10 cellular contexts compared by ENCODE assay signal in the genomic region with DNA sequence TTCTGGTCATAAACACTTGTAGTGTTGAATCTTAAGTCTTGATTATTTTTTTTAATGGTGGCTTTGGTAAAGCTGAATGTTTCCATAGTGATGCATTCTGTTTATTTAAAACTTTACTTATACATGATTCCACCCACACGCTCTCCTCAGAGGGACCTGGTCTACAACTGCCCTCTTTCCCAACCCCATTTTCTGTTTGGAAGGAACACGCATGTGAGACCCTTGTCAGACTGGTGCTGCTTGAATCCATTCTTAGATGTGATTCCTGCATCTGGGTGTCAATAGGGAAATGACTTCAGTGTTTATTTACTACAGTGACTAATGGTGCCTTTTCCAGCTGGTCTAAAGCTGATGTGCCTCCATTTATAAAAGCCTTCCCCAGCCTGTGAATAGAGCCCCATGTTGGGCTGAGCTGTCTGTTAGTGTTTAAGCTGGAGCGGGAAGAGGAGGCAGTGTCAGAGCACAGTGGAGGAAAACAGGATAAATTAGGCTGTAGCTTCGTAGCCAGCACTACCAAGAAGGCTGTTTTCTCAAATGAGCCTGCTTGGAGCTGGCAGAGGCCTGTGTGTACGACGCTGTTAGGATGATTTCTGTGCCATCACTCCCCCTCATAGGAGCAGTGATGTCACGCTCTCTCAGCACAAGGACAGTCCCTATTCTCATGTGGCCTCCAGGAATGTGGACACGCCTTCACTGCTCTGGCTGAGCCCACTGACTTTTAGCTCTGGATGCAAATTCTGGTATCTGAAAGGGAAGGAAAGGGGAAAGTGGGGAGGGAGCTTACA. TPM values are rescaled to one million over a fixed set of nuclear protein-coding genes. Genes with fewer than 3 reads are reported as not detected.
DNase-seq lines count a peak whose midpoint lies in the region; ATAC-seq, FAIRE-seq and TF ChIP-seq lines count a peak whose summit lies in the region.
"Had no signal": no experiment of that assay in that cellular context is flagged by ENCODE, and none has a peak within 500 bp of the region (broad histone marks: within the 10 kb centered on the region; RNA-seq: fewer than 3 reads in every experiment).

No MANE protein-coding gene starts in this region.

- peaks cover 6% of the 10 kb centered on the region; the same call in 1 of the 3 replicates for H3K36me3 Mint-ChIP-seq in GM23338 (ENCODE audit: low read depth)

- no peaks in the 10 kb centered on the region for H3K27me3 Mint-ChIP-seq in GM23338 (ENCODE audit: insufficient read depth, low read depth, poor library complexity)
- H3K27me3 Mint-ChIP-seq: memory B cell had no signal

- no peak for TF ChIP-seq POLR2A in sigmoid colon (IDR thresholded peaks at IDR 0.05)

- FAIRE-seq in D721Med (lab: Jason Lieb, UNC) = no peak

- H3K9me2 ChIP-seq in GM23338 (ENCODE audit: insufficient read depth) = no peaks in the 10 kb centered on the region

- H3K4me1 ChIP-seq in GM23338 (ENCODE audit: insufficient read depth) (peaks cover 25% of the 10 kb centered on the region; the same call in 1 of the 2 replicates), iPS-15b (ENCODE audit: control insufficient read depth, insufficient read depth, low read length) (peaks cover 28% of the 10 kb centered on the region), sigmoid colon (peaks cover 0 to 61% (median 47%) of the 10 kb centered on the region in 4 donors)

- 0 out of 2 replicates have a peak, but pooled peaks cover 3% of the 10 kb centered on the region for H3F3A ChIP-seq in GM23338 (replicated peaks; ENCODE audit: low read depth)

- no peaks in the 10 kb centered on the region for H3K9me3 ChIP-seq in iPS-15b (ENCODE audit: control insufficient read depth, insufficient read depth, low read length)
- H3K9me3 ChIP-seq in sigmoid colon = no peaks in the 10 kb centered on the region

- intact Hi-C loops in sigmoid colon (cut with DNase I) = no loop called here

- DNase-seq in GM23338 (ENCODE audit: low spot score) (no peak), brain microvascular endothelial cell (peak; percentile 73), sigmoid colon (peak; percentile 88), D721Med (ENCODE audit: insufficient read length, low spot score) (no peak)
- DNase-seq: NCI-H2029 treated with DMSO at 0.1 percent for 48 hours had no signal

- H3K79me2 ChIP-seq in GM23338 (replicated peaks; ENCODE audit: insufficient read depth) = no peaks in the 10 kb centered on the region

- ATAC-seq in GM23338 (peak; percentile 26), GM21360 (IDR thresholded peaks at IDR 0.05; ENCODE audit: unreplicated experiment) (no peak), GM21515 (IDR thresholded peaks at IDR 0.05; ENCODE audit: unreplicated experiment) (no peak), HG03457 (IDR thresholded peaks at IDR 0.05; ENCODE audit: unreplicated experiment) (no peak)

- TF ChIP-seq CTCF in GM23338 (conservative IDR thresholded peaks at IDR 0.05; ENCODE audit: low read depth in 2 of 2) (no peak), brain microvascular endothelial cell (IDR thresholded peaks at IDR 0.05; ENCODE audit: low read depth, low read length, missing control alignments) (no peak), sigmoid colon (IDR thresholded peaks at IDR 0.05) (no peak), D721Med (IDR thresholded peaks at IDR 0.05; ENCODE audit: insufficient read depth, missing control alignments) (no peak)

- no peak overlapping the region for H3K4me2 ChIP-seq in GM23338

- H3K4me1 Mint-ChIP-seq in GM23338 = peaks cover 41% of the 10 kb centered on the region
- H3K4me1 Mint-ChIP-seq: memory B cell had no signal

- H3K4me3 ChIP-seq in GM23338 (no peak overlapping the region), brain microvascular endothelial cell (ENCODE audit: low read depth, low read length) (no peak overlapping the region), iPS-15b (ENCODE audit: low read depth, low read length) (no peak overlapping the region), sigmoid colon (no peak overlapping the region)

- 71 to 79% methylated on average over 8 of the region's 8 CpGs for WGBS in sigmoid colon, 2 donors

- no peak overlapping the region for H3K4me3 Mint-ChIP-seq in GM23338
- H3K4me3 Mint-ChIP-seq: memory B cell had no signal

- H2AFZ ChIP-seq in GM23338 = no peak overlapping the region

- H3K9me3 Mint-ChIP-seq in GM23338 = no peaks in the 10 kb centered on the region
- H3K9me3 Mint-ChIP-seq: memory B cell had no signal

- H3K36me3 ChIP-seq in GM23338 (ENCODE audit: insufficient read depth) (no peaks in the 10 kb centered on the region), brain microvascular endothelial cell (replicated peaks) (peaks cover 2% of the 10 kb centered on the region), iPS-15b (ENCODE audit: control insufficient read depth, insufficient read depth, low read length) (no peaks in the 10 kb centered on the region), sigmoid colon (peaks cover 0 to 39% (median 8%) of the 10 kb centered on the region in 4 donors)

- H3K9ac ChIP-seq in iPS-15b (ENCODE audit: low read depth, low read length) = peak overlapping the region; percentile 8

- H4K20me1 ChIP-seq in GM23338 (replicated peaks; ENCODE audit: insufficient read depth) = no peaks in the 10 kb centered on the region

- H3K27ac ChIP-seq in GM23338 (ENCODE audit: low read depth) (no peak overlapping the region), brain microvascular endothelial cell (peak overlapping the region; percentile 78), sigmoid colon (peak overlapping the region; percentile 74 to 86 (median 82))

- H3K27me3 ChIP-seq in GM23338 (ENCODE audit: insufficient read depth) = no peaks in the 10 kb centered on the region
- H3K27me3 ChIP-seq in brain microvascular endothelial cell (replicated peaks) = no peaks in the 10 kb centered on the region
- no peaks in the 10 kb centered on the region for H3K27me3 ChIP-seq in iPS-15b (ENCODE audit: control insufficient read depth, insufficient read depth, low read length)
- no peaks in the 10 kb centered on the region for H3K27me3 ChIP-seq in sigmoid colon

- TF ChIP-seq EP300 in sigmoid colon (IDR thresholded peaks at IDR 0.05) = no peak

- peak overlapping the region; percentile 65 for H3K27ac Mint-ChIP-seq in GM23338
- H3K27ac Mint-ChIP-seq: memory B cell had no signal

- in situ Hi-C loops in brain microvascular endothelial cell (cut with HindIII; ENCODE audit: low pct_ligation_motif_present, low sequenced_read_pairs) = loop anchor here (25.0 kb wide), 1 partner anchor 114 kb away; the partner anchor contains the start of gene ACCSL

TF ChIP-seq in GM23338, 12 proteins besides CTCF, POLR2A, EP300 and RAD21:
- TF ChIP-seq EZH2 (IDR thresholded peaks at IDR 0.05; ENCODE audit: low read depth, unreplicated experiment) (no peak), JUNB (IDR thresholded peaks at IDR 0.05; ENCODE audit: unreplicated experiment) (no peak), POLR2AphosphoS5 (IDR thresholded peaks at IDR 0.05; ENCODE audit: low read depth) (no peak), ZNF331 (CRISPR knock-in tag; IDR thresholded peaks at IDR 0.05; ENCODE audit: low read depth) (no peak), STAT1 (IDR thresholded peaks at IDR 0.05; ENCODE audit: unreplicated experiment) (no peak), CREB1 (CRISPR knock-in tag; IDR thresholded peaks at IDR 0.05; ENCODE audit: low read depth) (no peak), EZH2phosphoT487 (IDR thresholded peaks at IDR 0.05; ENCODE audit: unreplicated experiment) (no peak)
- TF ChIP-seq, protein P1, sequence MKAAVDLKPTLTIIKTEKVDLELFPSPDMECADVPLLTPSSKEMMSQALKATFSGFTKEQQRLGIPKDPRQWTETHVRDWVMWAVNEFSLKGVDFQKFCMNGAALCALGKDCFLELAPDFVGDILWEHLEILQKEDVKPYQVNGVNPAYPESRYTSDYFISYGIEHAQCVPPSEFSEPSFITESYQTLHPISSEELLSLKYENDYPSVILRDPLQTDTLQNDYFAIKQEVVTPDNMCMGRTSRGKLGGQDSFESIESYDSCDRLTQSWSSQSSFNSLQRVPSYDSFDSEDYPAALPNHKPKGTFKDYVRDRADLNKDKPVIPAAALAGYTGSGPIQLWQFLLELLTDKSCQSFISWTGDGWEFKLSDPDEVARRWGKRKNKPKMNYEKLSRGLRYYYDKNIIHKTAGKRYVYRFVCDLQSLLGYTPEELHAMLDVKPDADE (IDR thresholded peaks at IDR 0.05) = no peak

RNA-seq across cellular contexts. Expression of gene C11orf96, which starts 18.9 kb away (rescaled TPM):
- total RNA-seq in GM23338 (2014; rRNA removed; shearing (Covaris generic)) = 2.5 and 2.6 TPM in 2 replicates
- 0.31 and 1.4 TPM in 2 replicates for polyA plus RNA-seq in GM23338 (2016; fragmentation: Nextera tagmentation; extraction: Ambion mirVana)
- total RNA-seq in sigmoid colon = 100 to 1,000 TPM in 2 of 4 donors, 10 to 100 TPM in 2; 47.4 to 336 (median 95.6) TPM
- 10 to 100 TPM in 2 of 3 donors, 1 to 10 TPM in 1; 7.4 to 29.3 (median 24.6) TPM for polyA plus RNA-seq in sigmoid colon

RNA-seq across cellular contexts. Expression of gene ALKBH3, which starts 42.9 kb away (rescaled TPM):
- total RNA-seq in GM23338 (2014; rRNA removed; shearing (Covaris generic)) = 10.3 and 10.8 TPM in 2 replicates
- polyA plus RNA-seq in GM23338 (2016; fragmentation: Nextera tagmentation; extraction: Ambion mirVana) (7.9 and 10.7 TPM in 2 replicates), sigmoid colon (10 to 100 TPM; 15.7 to 27.3 (median 22.8) TPM)
- 10 to 100 TPM; 25.7 to 31.2 (median 30.6) TPM for total RNA-seq in sigmoid colon

Comparison
In these comparisons a context has a peak if more than half of its experiments do, and no peak if none do; other contexts are left out.
1. DNase-seq: peak in brain microvascular endothelial cell (single experiment) and sigmoid colon (single experiment); none in GM23338 (single experiment) and D721Med (single experiment).
2. RNA of gene C11orf96, which starts 18.9 kb away (total RNA-seq): 47.4 to 336 TPM in sigmoid colon; 2.5 to 2.6 TPM in GM23338; every median in the first group is over 10 times any median in the second.